Comparison of ENCODE assay signal across 30 cellular contexts in genomic region chr20:50968289-50968688, GRCh38.
"Had no signal": no experiment of that assay in that cellular context is flagged by ENCODE, and none has a peak within 500 bp of the region (broad histone marks: within the 10 kb centered on the region; RNA-seq: fewer than 3 reads in every experiment).

No MANE protein-coding gene starts in this region.

- H3K27ac Mint-ChIP-seq: activated B cell treated with CpG ODN at 0.5 μM for 24 hours; activated CD8-positive, alpha-beta T cell treated with anti-CD3 and anti-CD28 coated beads for 36 hours; activated naive CD4-positive, alpha-beta T cell treated with anti-CD3 and anti-CD28 coated beads, Interleukin-2, amount 50 U/mL, for 72 hours; activated T-cell treated with anti-CD3 and anti-CD28 coated beads, Interleukin-2, amount 50 U/mL, for 72 hours; progenitor cell of endocrine pancreas; stimulated activated memory B cell treated with anti-CD40 and anti-IgM and Interleukin-4, amounts not matched to agents 10 μg/mL and 1 μg/mL and 100 μg/mL, for 72 hours; T-helper 2 cell treated with Interferon-gamma antibody and Interleukin-4, amounts not matched to agents 5 μg/mL and 100 μg/mL, for 36 hours had no signal

- H3K4me2 ChIP-seq: hepatocyte, smooth muscle cell had no signal

- DNase-seq: activated B cell treated with CpG ODN at 0.5 μM for 24 hours; activated CD4-positive, alpha-beta T cell treated with anti-CD3 and anti-CD28 coated beads, Interleukin-2, amount 50 U/mL, for 1 hour; activated CD8-positive, alpha-beta T cell treated with anti-CD3 and anti-CD28 coated beads for 36 hours; activated naive CD4-positive, alpha-beta T cell; activated T-cell treated with anti-CD3 and anti-CD28 coated beads for 4 hours; activated T-cell treated with anti-CD3 and anti-CD28 coated beads, Interleukin-2, amount 50 U/mL, for 72 hours; dermis blood vessel endothelial cell; effector memory CD4-positive, alpha-beta T cell; islet precursor cell; left cardiac atrium; mammary epithelial cell; sigmoid colon; stimulated activated CD4-positive, alpha-beta T cell treated with anti-CD3 and anti-CD28 coated beads, Interleukin-1b, Interleukin-23, amount 100 ng/mL, for 48 hours; stimulated activated CD4-positive, alpha-beta T cell treated with anti-CD3 and anti-CD28 coated beads, Interleukin-4, amount 100 ng/mL, for 4 hours; stimulated activated CD8-positive, alpha-beta memory T cell treated with anti-CD3 and anti-CD28 coated beads, Interleukin-4, amount 100 ng/mL, for 48 hours; T-helper 1 cell; tibial artery had no signal

- H3K79me2 ChIP-seq: hepatocyte had no signal

- H3K9me3 ChIP-seq: sigmoid colon, suprapubic skin, tibial artery had no signal

- H3K27ac ChIP-seq: hepatocyte, sigmoid colon, suprapubic skin, tibial artery had no signal

- H3K4me1 ChIP-seq: sigmoid colon, suprapubic skin, tibial artery had no signal

- H3K4me3 ChIP-seq: hepatocyte, sigmoid colon, smooth muscle cell, suprapubic skin, tibial artery had no signal

- FAIRE-seq: bronchial epithelial cell, colon, frontal cortex, urothelium cell line had no signal

- H3K36me3 ChIP-seq: sigmoid colon, suprapubic skin, tibial artery had no signal

- H3K4me3 Mint-ChIP-seq: activated B cell treated with CpG ODN at 0.5 μM for 24 hours; activated CD8-positive, alpha-beta T cell treated with anti-CD3 and anti-CD28 coated beads for 36 hours; activated T-cell treated with anti-CD3 and anti-CD28 coated beads, Interleukin-2, amount 50 U/mL, for 72 hours; central memory CD8-positive, alpha-beta T cell; nephron; stimulated activated memory B cell treated with anti-CD40 and anti-IgM and Interleukin-4, amounts not matched to agents 10 μg/mL and 1 μg/mL and 100 μg/mL, for 72 hours; T-helper 2 cell treated with Interferon-gamma antibody and Interleukin-4, amounts not matched to agents 5 μg/mL and 100 μg/mL, for 36 hours had no signal

- H3K9me3 Mint-ChIP-seq: activated B cell treated with CpG ODN at 0.5 μM for 24 hours; activated CD8-positive, alpha-beta T cell treated with anti-CD3 and anti-CD28 coated beads for 36 hours; activated naive CD4-positive, alpha-beta T cell treated with anti-CD3 and anti-CD28 coated beads, Interleukin-2, amount 50 U/mL, for 72 hours; activated T-cell treated with anti-CD3 and anti-CD28 coated beads, Interleukin-2, amount 50 U/mL, for 72 hours; central memory CD8-positive, alpha-beta T cell; nephron; stimulated activated memory B cell treated with anti-CD40 and anti-IgM and Interleukin-4, amounts not matched to agents 10 μg/mL and 1 μg/mL and 100 μg/mL, for 72 hours; T-helper 2 cell treated with Interferon-gamma antibody and Interleukin-4, amounts not matched to agents 5 μg/mL and 100 μg/mL, for 36 hours had no signal

- H3K27me3 Mint-ChIP-seq: stimulated activated memory B cell treated with anti-CD40 and anti-IgM and Interleukin-4, amounts not matched to agents 10 μg/mL and 1 μg/mL and 100 μg/mL, for 72 hours had no signal

- H3K4me1 Mint-ChIP-seq: activated B cell treated with CpG ODN at 0.5 μM for 24 hours; central memory CD8-positive, alpha-beta T cell; stimulated activated memory B cell treated with anti-CD40 and anti-IgM and Interleukin-4, amounts not matched to agents 10 μg/mL and 1 μg/mL and 100 μg/mL, for 72 hours had no signal

- H3K27me3 ChIP-seq: hepatocyte, sigmoid colon, tibial artery had no signal

- H3K36me3 Mint-ChIP-seq: activated naive CD4-positive, alpha-beta T cell treated with anti-CD3 and anti-CD28 coated beads, Interleukin-2, amount 50 U/mL, for 72 hours had no signal

- H2AFZ ChIP-seq: hepatocyte had no signal
